In genomic region chr2:234457421-234457820, GRCh38 we compare ENCODE assay signal across 1 cellular context.
A peak's percentile ranks its signal among the peaks of the same experiment; 100 is the strongest.
TF ChIP-seq lines count a peak whose summit lies in the region.

No MANE protein-coding gene starts in this region.

TF ChIP-seq in IMR-90, 13 proteins besides CTCF, POLR2A, EP300 and RAD21:
- 0 out of 2 replicates have a peak, but pooled peaks have one; percentile 20 for TF ChIP-seq MAFK (IDR thresholded peaks at IDR 0.05; ENCODE audit: low read depth, low read length)
- TF ChIP-seq RCOR1 (IDR thresholded peaks at IDR 0.05; ENCODE audit: insufficient replicate concordance, low read length): no peak
- TF ChIP-seq CEBPB (IDR thresholded peaks at IDR 0.05; ENCODE audit: low read depth, low read length): peak; percentile 18; the same call in 1 of the 2 replicates
- TF ChIP-seq NFE2L2 (IDR thresholded peaks at IDR 0.05; ENCODE audit: low read depth, low read length): 0 out of 2 replicates have a peak, but pooled peaks have one; percentile 16
TF ChIP-seq in IMR-90: peak in this region for 3.
